ENCODE assay signal across 10 cellular contexts in the genomic region with DNA sequence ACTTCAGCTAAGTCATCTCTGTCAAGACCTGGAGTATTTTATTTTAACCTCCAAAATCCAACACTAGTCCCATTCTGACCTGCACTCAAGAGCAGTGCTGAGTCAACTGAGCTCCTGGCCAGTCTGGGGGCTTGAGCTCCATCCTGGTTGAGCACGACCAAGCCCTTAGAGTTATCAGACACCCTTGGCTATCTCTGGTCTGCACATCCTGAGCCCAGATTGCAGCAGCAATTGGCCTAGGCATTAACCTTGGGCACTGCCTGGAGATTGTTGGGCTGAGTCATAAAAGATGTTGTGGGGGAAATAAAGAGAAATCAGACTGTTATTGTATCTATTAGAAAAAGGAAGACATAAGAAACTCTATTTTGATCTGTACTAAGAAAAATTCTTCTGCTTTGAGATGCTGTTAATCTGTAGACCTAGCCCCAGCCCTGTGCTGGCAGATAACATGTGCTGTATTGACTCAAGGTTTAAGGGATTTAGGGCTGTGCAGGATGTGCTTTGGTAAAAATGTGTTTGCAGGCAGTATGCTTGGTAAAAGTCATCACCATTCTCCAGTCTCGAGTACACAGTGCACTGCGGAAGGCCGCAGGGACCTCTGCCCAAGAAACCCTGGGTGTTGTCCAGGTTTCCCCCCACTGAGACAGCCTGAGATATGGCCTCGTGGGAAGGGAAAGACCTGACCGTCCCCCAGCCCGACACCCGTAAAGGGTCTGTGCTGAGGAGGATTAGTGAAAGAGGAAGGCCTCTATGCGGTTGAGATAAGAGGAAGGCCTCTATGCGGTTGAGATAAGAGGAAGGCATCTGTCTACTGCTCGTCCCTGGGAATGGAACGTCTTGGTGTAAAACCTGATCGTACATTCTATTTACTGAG. TPM values are rescaled to one million over a fixed set of nuclear protein-coding genes. Genes with fewer than 3 reads are reported as not detected.
A peak's percentile ranks its signal among the peaks of the same experiment; 100 is the strongest.
DNase-seq lines count a peak whose midpoint lies in the region; TF ChIP-seq lines count a peak whose summit lies in the region.
"Not testable (repeated sequence)": the region's sequence is repeated elsewhere in the genome, so short reads cannot be mapped to it uniquely, and the experiment has no call there.
"Had no signal": no experiment of that assay in that cellular context is flagged by ENCODE, and none has a peak within 500 bp of the region (broad histone marks: within the 10 kb centered on the region; RNA-seq: fewer than 3 reads in every experiment).

No MANE protein-coding gene starts in this region.

- H3K4me2 ChIP-seq in BLaER1 treated with 17β-estradiol and CSF1 and Interleukin-3, amounts not matched to agents 10 nM and 100 nM: peak overlapping the region; percentile 32 to 68 (median 52)

- H3K4me1 ChIP-seq in BLaER1 treated with 17β-estradiol and CSF1 and Interleukin-3, amounts not matched to agents 10 nM and 100 nM: peaks cover 12 to 19% (median 16%) of the 10 kb centered on the region in 10 experiments
- peaks cover 11% of the 10 kb centered on the region for H3K4me1 ChIP-seq in testis

- not testable (repeated sequence) for H3K27me3 Mint-ChIP-seq in mesothelial cell of epicardium (ENCODE audit: low read depth)

- H3K27me3 ChIP-seq in BLaER1 treated with 17β-estradiol and CSF1 and Interleukin-3, amounts not matched to agents 10 nM and 100 nM; testis: not testable (repeated sequence)

- H3K36me3 Mint-ChIP-seq in mesothelial cell of epicardium: not testable (repeated sequence)

- H3K27ac Mint-ChIP-seq in mesothelial cell of epicardium: peak overlapping the region; percentile 54

- H4K20me1 ChIP-seq in BLaER1 treated with 17β-estradiol and CSF1 and Interleukin-3, amounts not matched to agents 10 nM and 100 nM: not testable (repeated sequence)

- 30 to 51% methylated on average over 13 of the region's 13 CpGs for WGBS in testis, 2 donors

- not testable (repeated sequence) for H3K9me3 ChIP-seq in BLaER1 treated with 17β-estradiol and CSF1 and Interleukin-3, amounts not matched to agents 10 nM and 100 nM (replicated peaks in 1 of 11); testis

- H3K4me3 Mint-ChIP-seq in mesothelial cell of epicardium: peak overlapping the region; percentile 3

- H3K9ac ChIP-seq in BLaER1 treated with 17β-estradiol and CSF1 and Interleukin-3, amounts not matched to agents 10 nM and 100 nM: not testable (repeated sequence)

- not testable (repeated sequence) for H3K9me3 Mint-ChIP-seq in mesothelial cell of epicardium

- peak overlapping the region in 1 of 11 experiments; percentile 7; a peak in 1 of 22 replicates for H3K27ac ChIP-seq in BLaER1 treated with 17β-estradiol and CSF1 and Interleukin-3, amounts not matched to agents 10 nM and 100 nM
- H3K27ac ChIP-seq in testis: peak overlapping the region; percentile 42 to 71

- intact Hi-C loops in testis (cut with DNase I; ENCODE audit: low total_unique reads): loop anchor here (5.0 to 10.0 kb wide), 3 partner anchors 125 to 248 kb away; a partner anchor contains a TSS

- DNase-seq in KBM-7: peak; percentile 88
- peak; percentile 79 for DNase-seq in NOMO-1 treated with DMSO at 0.1 percent for 48 hours (lab: John Stamatoyannopoulos, UW; ENCODE audit: unreplicated experiment)
- peak; percentile 54 for DNase-seq in SKM-1 treated with dmso at 0.1 percent for 144 hours (lab: John Stamatoyannopoulos, UW; ENCODE audit: unreplicated experiment)
- peak; percentile 98 for DNase-seq in amniotic epithelial cell (ENCODE audit: low read depth)
- peak; percentile 93 for DNase-seq in fibroblast of villous mesenchyme (ENCODE audit: low read depth)
- not testable (repeated sequence) for DNase-seq in mesothelial cell of epicardium (ENCODE audit: low spot score in 2 of 2, unreplicated experiment in 2 of 2)
- peak; percentile 28 for DNase-seq in testis

- in situ Hi-C loops in KBM-7 (cut with MboI; ENCODE audit: low pct_unique_long_range_greater_than_20kb, low sequenced_read_pairs): not testable (repeated sequence)

- not testable (repeated sequence) for H3K4me3 ChIP-seq in BLaER1 treated with 17β-estradiol and CSF1 and Interleukin-3, amounts not matched to agents 10 nM and 100 nM; fibroblast of villous mesenchyme (ENCODE audit: low read depth, low read length); testis

- TF ChIP-seq POLR2A in testis (IDR thresholded peaks at IDR 0.05): not testable (repeated sequence)

- H3K4me1 Mint-ChIP-seq in mesothelial cell of epicardium: peaks cover 25% of the 10 kb centered on the region

- H3K36me3 ChIP-seq in BLaER1 treated with 17β-estradiol and CSF1 and Interleukin-3, amounts not matched to agents 10 nM and 100 nM; testis (ENCODE audit: low read depth, missing control alignments): not testable (repeated sequence)

- TF ChIP-seq CTCF in fibroblast of villous mesenchyme (IDR thresholded peaks at IDR 0.05; ENCODE audit: insufficient read depth, low read depth, low read length); mesothelial cell of epicardium (IDR thresholded peaks at IDR 0.05; ENCODE audit: unreplicated experiment); testis (IDR thresholded peaks at IDR 0.05): not testable (repeated sequence)

RNA-seq across cellular contexts. Expression of a gene that starts 14.0 kb away (rescaled TPM):
- total RNA-seq in fibroblast of villous mesenchyme (under 0.01 and 0.86 TPM in 2 replicates), mesothelial cell of epicardium (5.5 to 9.2 TPM (median 5.9 TPM) in 3 replicates), testis (10 to 100 TPM; 20.1 to 97.3 TPM)
- polyA plus RNA-seq in testis (ENCODE audit: insufficient read depth, low read depth, low replicate concordance): 39.8 TPM
- total RNA-seq: Calu3; CD4-positive, CD25-positive, alpha-beta regulatory T cell had no signal
